ENCODE assay signal across 38 cellular contexts in the genomic region with DNA sequence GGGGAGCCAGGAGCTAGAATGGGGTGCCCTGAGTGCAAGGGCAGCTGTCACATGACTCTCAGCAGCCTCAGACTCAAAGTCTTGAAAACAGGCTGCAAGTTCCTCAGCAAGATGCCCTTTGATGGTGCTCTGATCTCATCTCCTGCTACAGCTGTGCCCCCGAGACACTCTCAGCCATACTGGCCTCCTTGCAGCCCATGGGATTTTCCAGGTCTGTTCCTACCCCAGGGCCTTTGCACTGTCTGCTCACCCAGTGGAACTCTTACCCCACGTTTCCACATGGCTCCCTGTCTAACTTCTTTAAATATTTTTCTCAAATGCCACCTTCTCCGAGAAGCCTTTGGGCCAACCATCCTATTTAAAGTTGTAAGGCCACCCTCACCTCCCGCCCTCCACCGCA.
"Had no signal": no experiment of that assay in that cellular context is flagged by ENCODE, and none has a peak within 500 bp of the region (broad histone marks: within the 10 kb centered on the region; RNA-seq: fewer than 3 reads in every experiment).

No MANE protein-coding gene starts in this region.

- H3K27me3 ChIP-seq: ascending aorta, cardiac muscle cell had no signal

- H3K4me3 Mint-ChIP-seq: activated B cell treated with CpG ODN at 0.5 μM for 24 hours; activated CD4-positive, alpha-beta memory T cell treated with anti-CD3 and anti-CD28 coated beads for 36 hours; activated CD4-positive, alpha-beta T cell treated with anti-CD3 and anti-CD28 coated beads, Interleukin-2, amount 10 ng/mL, durations not matched to agents 24 days and 14 days; activated CD8-positive, alpha-beta T cell treated with anti-CD3 and anti-CD28 coated beads for 36 hours; activated naive CD4-positive, alpha-beta T cell treated with anti-CD3 and anti-CD28 coated beads, Interleukin-2, amount 10 ng/mL, durations not matched to agents 7 days and 5 days; activated naive CD4-positive, alpha-beta T cell treated with anti-CD3 and anti-CD28 coated beads, Interleukin-2, amount 50 U/mL, for 24 hours; activated naive CD8-positive, alpha-beta T cell; activated naive CD8-positive, alpha-beta T cell treated with anti-CD3 and anti-CD28 coated beads, Interleukin-2, amount 10 ng/mL, durations not matched to agents 7 days and 5 days; activated naive CD8-positive, alpha-beta T cell treated with anti-CD3 and anti-CD28 coated beads, Interleukin-2, amount 50 U/mL, for 24 hours; activated T-cell treated with anti-CD3 and anti-CD28 coated beads, Interleukin-2, amount 50 U/mL, for 4 hours; activated T-cell treated with anti-CD3 and anti-CD28 coated beads, Interleukin-2, amount 50 U/mL, for 72 hours; activated T-helper 1 cell treated with anti-CD3 and anti-CD28 coated beads, Interleukin-12 subunit alpha, Interleukin-12 subunit beta, Interleukin-2, Interleukin-4 antibody, amounts not matched to agents 30 ng/mL and 10 ng/mL and 1 ng/mL, durations not matched to agents 14 hours and 24 hours and 36 hours; activated T-helper 17 cell treated with anti-CD3 and anti-CD28 coated beads, Interleukin-2, amount 50 U/mL, for 72 hours; brain; central memory CD8-positive, alpha-beta T cell; T-helper 1 cell treated with Interleukin-12 subunit alpha and Interleukin-12 subunit beta and Interleukin-4 antibody, amounts not matched to agents 30 μg/mL and 1 μg/mL, for 36 hours; T-helper 2 cell treated with Interferon-gamma antibody and Interleukin-4, amounts not matched to agents 5 μg/mL and 100 μg/mL, for 36 hours had no signal

- H3K36me3 Mint-ChIP-seq: activated CD4-positive, alpha-beta memory T cell treated with anti-CD3 and anti-CD28 coated beads for 36 hours; activated naive CD4-positive, alpha-beta T cell treated with anti-CD3 and anti-CD28 coated beads, Interleukin-2, amount 10 ng/mL, durations not matched to agents 7 days and 5 days; activated naive CD8-positive, alpha-beta T cell; activated naive CD8-positive, alpha-beta T cell treated with anti-CD3 and anti-CD28 coated beads, Interleukin-2, amount 10 ng/mL, durations not matched to agents 7 days and 5 days; brain had no signal

- H3K4me3 ChIP-seq: ascending aorta, cardiac muscle cell had no signal

- ATAC-seq: activated CD8-positive, alpha-beta T cell treated with anti-CD3 and anti-CD28 coated beads for 36 hours; activated naive CD8-positive, alpha-beta T cell treated with anti-CD3 and anti-CD28 coated beads, Interleukin-2, amount 50 U/mL, for 24 hours; activated T-cell treated with anti-CD3 and anti-CD28 coated beads, Interleukin-2, amount 50 U/mL, for 4 hours; activated T-cell treated with anti-CD3 and anti-CD28 coated beads, Interleukin-2, amount 50 U/mL, for 72 hours; activated T-helper 17 cell treated with anti-CD3 and anti-CD28 coated beads, Interleukin-2, amount 50 U/mL, for 72 hours had no signal

- H3K9me3 Mint-ChIP-seq: activated CD4-positive, alpha-beta T cell treated with anti-CD3 and anti-CD28 coated beads, Interleukin-2, amount 10 ng/mL, durations not matched to agents 24 days and 14 days; activated naive CD4-positive, alpha-beta T cell treated with anti-CD3 and anti-CD28 coated beads, Interleukin-2, amount 50 U/mL, for 24 hours; activated naive CD8-positive, alpha-beta T cell treated with anti-CD3 and anti-CD28 coated beads, Interleukin-2, amount 10 ng/mL, durations not matched to agents 7 days and 5 days; activated T-helper 17 cell treated with anti-CD3 and anti-CD28 coated beads, Interleukin-2, amount 50 U/mL, for 72 hours; central memory CD8-positive, alpha-beta T cell; T-helper 2 cell treated with Interferon-gamma antibody and Interleukin-4, amounts not matched to agents 5 μg/mL and 100 μg/mL, for 36 hours had no signal

- DNase-seq: activated B cell treated with CpG ODN at 0.5 μM for 24 hours; activated CD4-positive, alpha-beta memory T cell treated with anti-CD3 and anti-CD28 coated beads for 36 hours; activated CD4-positive, alpha-beta T cell treated with anti-CD3 and anti-CD28 coated beads for 4 hours; activated CD4-positive, alpha-beta T cell treated with anti-CD3 and anti-CD28 coated beads, Interleukin-2, amount 10 ng/mL, durations not matched to agents 24 days and 14 days; activated CD4-positive, alpha-beta T cell treated with anti-CD3 and anti-CD28 coated beads, Interleukin-2, amount 50 U/mL, for 1 hour; activated CD4-positive, alpha-beta T cell treated with anti-CD3 and anti-CD28 coated beads, Interleukin-2, amount 50 U/mL, for 4 hours; activated CD4-positive, CD25-positive, alpha-beta regulatory T cell treated with anti-CD3 and anti-CD28 coated beads, Interleukin-2, amount 50 U/mL, for 72 hours; activated CD8-positive, alpha-beta memory T cell treated with anti-CD3 and anti-CD28 coated beads, Interleukin-2, amount 50 U/mL, for 4 hours; activated CD8-positive, alpha-beta T cell treated with anti-CD3 and anti-CD28 coated beads for 36 hours; activated gamma-delta T cell; activated naive CD4-positive, alpha-beta T cell treated with anti-CD3 and anti-CD28 coated beads, Interleukin-2, amount 10 ng/mL, durations not matched to agents 7 days and 5 days; activated naive CD4-positive, alpha-beta T cell treated with Interleukin-2 at 50 U/mL for 16 hours; activated naive CD8-positive, alpha-beta T cell treated with anti-CD3 and anti-CD28 coated beads, Interleukin-2, amount 10 ng/mL, durations not matched to agents 7 days and 5 days; activated naive CD8-positive, alpha-beta T cell treated with anti-CD3 and anti-CD28 coated beads, Interleukin-2, amount 50 U/mL, for 24 hours; activated T-cell treated with anti-CD3 and anti-CD28 coated beads for 4 hours; activated T-cell treated with anti-CD3 and anti-CD28 coated beads, Interleukin-2, amount 50 U/mL, for 1 hour; activated T-cell treated with anti-CD3 and anti-CD28 coated beads, Interleukin-2, amount 50 U/mL, for 4 hours; activated T-cell treated with anti-CD3 and anti-CD28 coated beads, Interleukin-2, amount 50 U/mL, for 72 hours; amygdala; anterior cingulate cortex; caudate nucleus; cerebellar nuclear complex; T-helper 1 cell; T-helper 2 cell; T-helper 9 cell had no signal

- H3K27ac Mint-ChIP-seq: activated B cell treated with CpG ODN at 0.5 μM for 24 hours; activated CD4-positive, alpha-beta memory T cell treated with anti-CD3 and anti-CD28 coated beads for 36 hours; activated CD4-positive, alpha-beta T cell treated with anti-CD3 and anti-CD28 coated beads, Interleukin-2, amount 10 ng/mL, durations not matched to agents 24 days and 14 days; activated CD8-positive, alpha-beta T cell treated with anti-CD3 and anti-CD28 coated beads for 36 hours; activated naive CD4-positive, alpha-beta T cell treated with anti-CD3 and anti-CD28 coated beads, Interleukin-2, amount 10 ng/mL, durations not matched to agents 7 days and 5 days; activated naive CD4-positive, alpha-beta T cell treated with anti-CD3 and anti-CD28 coated beads, Interleukin-2, amount 50 U/mL, for 24 hours; activated naive CD8-positive, alpha-beta T cell; activated naive CD8-positive, alpha-beta T cell treated with anti-CD3 and anti-CD28 coated beads, Interleukin-2, amount 10 ng/mL, durations not matched to agents 7 days and 5 days; activated naive CD8-positive, alpha-beta T cell treated with anti-CD3 and anti-CD28 coated beads, Interleukin-2, amount 50 U/mL, for 24 hours; activated T-cell treated with anti-CD3 and anti-CD28 coated beads, Interleukin-2, amount 50 U/mL, for 72 hours; activated T-helper 1 cell treated with anti-CD3 and anti-CD28 coated beads, Interleukin-12 subunit alpha, Interleukin-12 subunit beta, Interleukin-2, Interleukin-4 antibody, amounts not matched to agents 30 ng/mL and 10 ng/mL and 1 ng/mL, durations not matched to agents 14 hours and 24 hours and 36 hours; activated T-helper 17 cell treated with anti-CD3 and anti-CD28 coated beads, Interleukin-2, amount 50 U/mL, for 72 hours; T-helper 1 cell treated with Interleukin-12 subunit alpha and Interleukin-12 subunit beta and Interleukin-4 antibody, amounts not matched to agents 30 μg/mL and 1 μg/mL, for 36 hours; T-helper 2 cell treated with Interferon-gamma antibody and Interleukin-4, amounts not matched to agents 5 μg/mL and 100 μg/mL, for 36 hours had no signal

- H3K36me3 ChIP-seq: ascending aorta, cardiac muscle cell had no signal

- H3K4me1 ChIP-seq: ascending aorta had no signal

- FAIRE-seq: bronchial epithelial cell, TTC549 had no signal

- H3K4me1 Mint-ChIP-seq: activated B cell treated with CpG ODN at 0.5 μM for 24 hours; activated CD4-positive, alpha-beta T cell treated with anti-CD3 and anti-CD28 coated beads, Interleukin-2, amount 10 ng/mL, durations not matched to agents 24 days and 14 days; activated naive CD4-positive, alpha-beta T cell treated with anti-CD3 and anti-CD28 coated beads, Interleukin-2, amount 10 ng/mL, durations not matched to agents 7 days and 5 days; activated naive CD4-positive, alpha-beta T cell treated with anti-CD3 and anti-CD28 coated beads, Interleukin-2, amount 50 U/mL, for 24 hours; activated naive CD8-positive, alpha-beta T cell treated with anti-CD3 and anti-CD28 coated beads, Interleukin-2, amount 10 ng/mL, durations not matched to agents 7 days and 5 days; activated naive CD8-positive, alpha-beta T cell treated with anti-CD3 and anti-CD28 coated beads, Interleukin-2, amount 50 U/mL, for 24 hours; brain; central memory CD8-positive, alpha-beta T cell had no signal

- H3K27me3 Mint-ChIP-seq: activated CD4-positive, alpha-beta memory T cell treated with anti-CD3 and anti-CD28 coated beads for 36 hours; activated CD4-positive, alpha-beta T cell treated with anti-CD3 and anti-CD28 coated beads, Interleukin-2, amount 10 ng/mL, durations not matched to agents 24 days and 14 days; activated CD8-positive, alpha-beta T cell treated with anti-CD3 and anti-CD28 coated beads for 36 hours; activated naive CD4-positive, alpha-beta T cell treated with anti-CD3 and anti-CD28 coated beads, Interleukin-2, amount 10 ng/mL, durations not matched to agents 7 days and 5 days; activated naive CD4-positive, alpha-beta T cell treated with anti-CD3 and anti-CD28 coated beads, Interleukin-2, amount 50 U/mL, for 24 hours; activated naive CD8-positive, alpha-beta T cell treated with anti-CD3 and anti-CD28 coated beads, Interleukin-2, amount 10 ng/mL, durations not matched to agents 7 days and 5 days; activated T-helper 17 cell treated with anti-CD3 and anti-CD28 coated beads, Interleukin-2, amount 50 U/mL, for 72 hours had no signal

- H3K27ac ChIP-seq: ascending aorta, cardiac muscle cell, VCaP had no signal

- H3K9me3 ChIP-seq: ascending aorta had no signal
